ENCODE assay signal across 19 cellular contexts in genomic region chr1:76938304-76938703, GRCh38.
"Had no signal": no experiment of that assay in that cellular context is flagged by ENCODE, and none has a peak within 500 bp of the region (broad histone marks: within the 10 kb centered on the region; RNA-seq: fewer than 3 reads in every experiment).

No MANE protein-coding gene starts in this region.

- H3K4me1 Mint-ChIP-seq: stimulated activated naive CD8-positive, alpha-beta T cell treated with anti-CD3 and anti-CD28 coated beads, Interleukin-15, amount 100 ng/mL, for 72 hours had no signal

- ATAC-seq: heart left ventricle; naive thymus-derived CD8-positive, alpha-beta T cell; stimulated activated naive CD8-positive, alpha-beta T cell treated with anti-CD3 and anti-CD28 coated beads, Interleukin-15, amount 100 ng/mL, for 72 hours had no signal

- FAIRE-seq: islet of Langerhans had no signal

- H3K36me3 ChIP-seq: heart left ventricle, neural progenitor cell, ovary, right lobe of liver, thoracic aorta, transverse colon had no signal

- H3K27ac Mint-ChIP-seq: naive thymus-derived CD8-positive, alpha-beta T cell; progenitor cell of endocrine pancreas; stimulated activated naive B cell treated with anti-CD40 and anti-IgM and Interleukin-4, amounts not matched to agents 10 μg/mL and 1 μg/mL and 100 μg/mL, for 72 hours; stimulated activated naive CD8-positive, alpha-beta T cell treated with anti-CD3 and anti-CD28 coated beads, Interleukin-15, amount 100 ng/mL, for 72 hours had no signal

- DNase-seq: cortex of kidney; dorsolateral prefrontal cortex; effector CD8-positive, alpha-beta T cell; heart left ventricle; hippocampal formation; mammary epithelial cell; naive thymus-derived CD8-positive, alpha-beta T cell; nucleus accumbens; ovary; right lobe of liver; stimulated activated CD4-positive, alpha-beta T cell treated with anti-CD3 and anti-CD28 coated beads, Interleukin-2, amount 100 ng/mL, for 24 hours; stimulated activated CD4-positive, alpha-beta T cell treated with anti-CD3 and anti-CD28 coated beads, Interleukin-4, amount 100 ng/mL, for 4 hours; stimulated activated naive B cell treated with anti-CD40 and anti-IgM and Interleukin-4, amounts not matched to agents 10 μg/mL and 1 μg/mL and 100 μg/mL, for 72 hours; stimulated activated naive CD8-positive, alpha-beta T cell treated with anti-CD3 and anti-CD28 coated beads, Interleukin-15, amount 100 ng/mL, for 72 hours; transverse colon had no signal

- H3K27me3 ChIP-seq: dorsolateral prefrontal cortex, heart left ventricle, neural progenitor cell, ovary, right lobe of liver, transverse colon had no signal

- H3K4me3 ChIP-seq: dorsolateral prefrontal cortex, heart left ventricle, neural progenitor cell, ovary, right lobe of liver, thoracic aorta, transverse colon had no signal

- H3K9me3 Mint-ChIP-seq: naive thymus-derived CD8-positive, alpha-beta T cell; neural progenitor cell; stimulated activated naive B cell treated with anti-CD40 and anti-IgM and Interleukin-4, amounts not matched to agents 10 μg/mL and 1 μg/mL and 100 μg/mL, for 72 hours; stimulated activated naive CD8-positive, alpha-beta T cell treated with anti-CD3 and anti-CD28 coated beads, Interleukin-15, amount 100 ng/mL, for 72 hours had no signal

- H3K4me3 Mint-ChIP-seq: naive thymus-derived CD8-positive, alpha-beta T cell; neural progenitor cell; stimulated activated naive B cell treated with anti-CD40 and anti-IgM and Interleukin-4, amounts not matched to agents 10 μg/mL and 1 μg/mL and 100 μg/mL, for 72 hours; stimulated activated naive CD8-positive, alpha-beta T cell treated with anti-CD3 and anti-CD28 coated beads, Interleukin-15, amount 100 ng/mL, for 72 hours had no signal

- H3K36me3 Mint-ChIP-seq: naive thymus-derived CD8-positive, alpha-beta T cell; stimulated activated naive B cell treated with anti-CD40 and anti-IgM and Interleukin-4, amounts not matched to agents 10 μg/mL and 1 μg/mL and 100 μg/mL, for 72 hours had no signal

- H3K27me3 Mint-ChIP-seq: progenitor cell of endocrine pancreas; stimulated activated naive B cell treated with anti-CD40 and anti-IgM and Interleukin-4, amounts not matched to agents 10 μg/mL and 1 μg/mL and 100 μg/mL, for 72 hours; stimulated activated naive CD8-positive, alpha-beta T cell treated with anti-CD3 and anti-CD28 coated beads, Interleukin-15, amount 100 ng/mL, for 72 hours had no signal

- H3K9ac ChIP-seq: neural progenitor cell had no signal

- H3K27ac ChIP-seq: heart left ventricle, neural progenitor cell, right lobe of liver, thoracic aorta, transverse colon had no signal

- H3K9me3 ChIP-seq: heart left ventricle, ovary, right lobe of liver, thoracic aorta, transverse colon had no signal

- H2AFZ ChIP-seq: neural progenitor cell had no signal

- H3K4me1 ChIP-seq: heart left ventricle, right lobe of liver, transverse colon had no signal
